Comparison of ENCODE assay signal across 29 cellular contexts in genomic region chr20:51692806-51693400, GRCh38.
"Had no signal": no experiment of that assay in that cellular context is flagged by ENCODE, and none has a peak within 500 bp of the region (broad histone marks: within the 10 kb centered on the region; RNA-seq: fewer than 3 reads in every experiment).

No MANE protein-coding gene starts in this region.

- DNase-seq: activated CD4-positive, alpha-beta memory T cell treated with anti-CD3 and anti-CD28 coated beads for 36 hours; activated CD4-positive, alpha-beta T cell treated with anti-CD3 and anti-CD28 coated beads, Interleukin-2, amount 10 ng/mL, durations not matched to agents 24 days and 14 days; activated CD4-positive, CD25-positive, alpha-beta regulatory T cell treated with anti-CD3 and anti-CD28 coated beads, Interleukin-2, amount 50 U/mL, for 72 hours; activated CD8-positive, alpha-beta memory T cell treated with anti-CD3 and anti-CD28 coated beads, Interleukin-2, amount 50 U/mL, for 48 hours; activated gamma-delta T cell treated with Interleukin-2 at 50 U/mL for 16 hours; activated naive CD4-positive, alpha-beta T cell treated with anti-CD3 and anti-CD28 coated beads, Interleukin-2, amount 50 U/mL, for 16 hours; activated T-cell treated with anti-CD3 and anti-CD28 coated beads, Interleukin-2, amount 50 U/mL, for 24 hours; amygdala; central memory CD4-positive, alpha-beta T cell; esophagus squamous epithelium; islet precursor cell; naive thymus-derived CD8-positive, alpha-beta T cell; ovary; sigmoid colon; small intestine; stimulated activated CD4-positive, alpha-beta T cell treated with anti-CD3 and anti-CD28 coated beads, Interleukin-1b, Interleukin-23, amount 100 ng/mL, for 48 hours; stimulated activated CD4-positive, alpha-beta T cell treated with anti-CD3 and anti-CD28 coated beads, Interleukin-4, amount 100 ng/mL, for 4 hours; stimulated activated CD8-positive, alpha-beta memory T cell treated with anti-CD3 and anti-CD28 coated beads, Interleukin-4, amount 100 ng/mL, for 48 hours; stimulated activated naive CD8-positive, alpha-beta T cell treated with anti-CD3 and anti-CD28 coated beads, Interleukin-15, amount 100 ng/mL, for 72 hours; substantia nigra; T-helper 1 cell; upper lobe of right lung; WERI-Rb-1 had no signal

- H3K27ac ChIP-seq: epithelial cell of prostate, esophagus squamous epithelium, neutrophil, ovary, prostate gland, sigmoid colon, upper lobe of right lung, WERI-Rb-1 had no signal

- H3K4me3 Mint-ChIP-seq: activated CD4-positive, alpha-beta memory T cell treated with anti-CD3 and anti-CD28 coated beads for 36 hours; activated CD4-positive, alpha-beta T cell treated with anti-CD3 and anti-CD28 coated beads, Interleukin-2, amount 10 ng/mL, durations not matched to agents 24 days and 14 days; activated T-cell treated with anti-CD3 and anti-CD28 coated beads, Interleukin-2, amount 50 U/mL, for 24 hours; activated T-helper 17 cell treated with anti-CD3 and anti-CD28 coated beads, Interleukin-2, amount 50 U/mL, for 72 hours; dendritic cell treated with granulocyte-macrophage colony-stimulating factor and Interleukin-4, amounts not matched to agents 40 ng/mL and 50 ng/mL, for 4 days; naive thymus-derived CD8-positive, alpha-beta T cell; stimulated activated memory B cell treated with anti-CD40 and anti-IgM and Interleukin-4, amounts not matched to agents 10 μg/mL and 1 μg/mL and 100 μg/mL, for 72 hours; stimulated activated naive CD8-positive, alpha-beta T cell treated with anti-CD3 and anti-CD28 coated beads, Interleukin-15, amount 100 ng/mL, for 72 hours had no signal

- H3K9me3 Mint-ChIP-seq: activated CD4-positive, alpha-beta memory T cell treated with anti-CD3 and anti-CD28 coated beads for 36 hours; activated CD4-positive, alpha-beta T cell treated with anti-CD3 and anti-CD28 coated beads, Interleukin-2, amount 10 ng/mL, durations not matched to agents 24 days and 14 days; activated T-cell treated with anti-CD3 and anti-CD28 coated beads, Interleukin-2, amount 50 U/mL, for 24 hours; activated T-helper 17 cell treated with anti-CD3 and anti-CD28 coated beads, Interleukin-2, amount 50 U/mL, for 72 hours; dendritic cell treated with granulocyte-macrophage colony-stimulating factor and Interleukin-4, amounts not matched to agents 40 ng/mL and 50 ng/mL, for 4 days; naive thymus-derived CD8-positive, alpha-beta T cell; stimulated activated memory B cell treated with anti-CD40 and anti-IgM and Interleukin-4, amounts not matched to agents 10 μg/mL and 1 μg/mL and 100 μg/mL, for 72 hours; stimulated activated naive CD8-positive, alpha-beta T cell treated with anti-CD3 and anti-CD28 coated beads, Interleukin-15, amount 100 ng/mL, for 72 hours had no signal

- H3K27ac Mint-ChIP-seq: activated CD4-positive, alpha-beta memory T cell treated with anti-CD3 and anti-CD28 coated beads for 36 hours; activated CD4-positive, alpha-beta T cell treated with anti-CD3 and anti-CD28 coated beads, Interleukin-2, amount 10 ng/mL, durations not matched to agents 24 days and 14 days; activated T-cell treated with anti-CD3 and anti-CD28 coated beads, Interleukin-2, amount 50 U/mL, for 24 hours; activated T-helper 17 cell treated with anti-CD3 and anti-CD28 coated beads, Interleukin-2, amount 50 U/mL, for 72 hours; dendritic cell treated with granulocyte-macrophage colony-stimulating factor and Interleukin-4, amounts not matched to agents 40 ng/mL and 50 ng/mL, for 4 days; naive thymus-derived CD8-positive, alpha-beta T cell; stimulated activated memory B cell treated with anti-CD40 and anti-IgM and Interleukin-4, amounts not matched to agents 10 μg/mL and 1 μg/mL and 100 μg/mL, for 72 hours; stimulated activated naive CD8-positive, alpha-beta T cell treated with anti-CD3 and anti-CD28 coated beads, Interleukin-15, amount 100 ng/mL, for 72 hours had no signal

- ATAC-seq: activated T-helper 17 cell treated with anti-CD3 and anti-CD28 coated beads, Interleukin-2, amount 50 U/mL, for 72 hours; naive thymus-derived CD8-positive, alpha-beta T cell; stimulated activated naive CD8-positive, alpha-beta T cell treated with anti-CD3 and anti-CD28 coated beads, Interleukin-15, amount 100 ng/mL, for 72 hours; upper lobe of right lung had no signal

- H3K36me3 Mint-ChIP-seq: activated CD4-positive, alpha-beta memory T cell treated with anti-CD3 and anti-CD28 coated beads for 36 hours; naive thymus-derived CD8-positive, alpha-beta T cell; stimulated activated memory B cell treated with anti-CD40 and anti-IgM and Interleukin-4, amounts not matched to agents 10 μg/mL and 1 μg/mL and 100 μg/mL, for 72 hours had no signal

- H3K36me3 ChIP-seq: ovary, prostate gland had no signal

- H3K9me3 ChIP-seq: esophagus squamous epithelium, neutrophil, ovary, prostate gland, sigmoid colon, upper lobe of right lung had no signal

- H3K27me3 ChIP-seq: esophagus squamous epithelium, ovary, sigmoid colon, upper lobe of right lung had no signal

- H3K4me3 ChIP-seq: esophagus squamous epithelium, ovary, prostate gland, sigmoid colon, upper lobe of right lung had no signal

- H3K4me1 Mint-ChIP-seq: activated T-helper 17 cell treated with anti-CD3 and anti-CD28 coated beads, Interleukin-2, amount 50 U/mL, for 72 hours had no signal
